ENCODE assay signal across 15 cellular contexts in the genomic region with DNA sequence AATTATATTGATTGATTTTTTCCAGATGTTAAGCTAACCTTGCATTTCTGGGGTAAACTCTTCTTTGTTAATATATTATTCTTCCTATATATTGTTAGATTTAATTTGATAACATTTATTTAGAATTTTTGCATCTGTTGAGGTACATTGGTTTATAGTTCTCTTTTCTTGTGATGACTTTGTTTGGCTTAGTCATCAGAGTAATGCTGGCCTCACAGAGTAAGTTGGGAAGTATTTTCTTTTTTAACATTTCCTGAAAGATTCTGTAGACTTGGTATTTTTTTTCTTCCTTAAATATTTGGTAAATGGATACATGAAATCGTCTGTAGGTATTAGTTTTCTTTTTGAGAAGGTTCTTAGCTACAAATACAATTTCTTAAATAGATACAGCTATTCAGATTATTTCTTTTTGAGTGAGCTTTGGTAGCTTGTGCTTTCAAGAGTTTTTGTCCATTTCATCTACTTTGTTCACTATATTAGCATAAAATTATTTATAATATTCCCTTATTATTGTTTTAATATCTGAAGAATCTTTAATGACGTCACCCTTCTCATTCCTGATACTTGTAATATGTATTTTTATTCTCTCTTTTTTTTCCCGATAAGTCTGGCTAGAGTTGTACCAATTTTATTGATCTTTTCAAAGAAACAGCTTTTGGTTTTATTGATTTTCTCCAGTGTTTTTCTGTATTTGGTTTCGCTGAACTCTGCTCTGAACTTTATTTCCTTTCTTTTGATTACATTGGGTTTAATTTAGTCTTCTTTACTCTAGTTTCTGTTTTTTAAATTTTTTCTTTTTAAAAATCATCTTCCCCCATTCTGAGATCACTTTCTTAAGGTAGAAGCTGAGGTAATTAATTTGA.
"Had no signal": no experiment of that assay in that cellular context is flagged by ENCODE, and none has a peak within 500 bp of the region (broad histone marks: within the 10 kb centered on the region; RNA-seq: fewer than 3 reads in every experiment).

No MANE protein-coding gene starts in this region.

- ATAC-seq: effector memory CD8-positive, alpha-beta T cell; foreskin keratinocyte; heart left ventricle; left ventricle myocardium superior had no signal

- H3K27me3 ChIP-seq: heart left ventricle had no signal

- H3K36me3 Mint-ChIP-seq: neural progenitor cell had no signal

- DNase-seq: activated B cell treated with CpG ODN at 0.5 μM for 24 hours; activated CD8-positive, alpha-beta memory T cell treated with anti-CD3 and anti-CD28 coated beads for 24 hours; activated naive CD4-positive, alpha-beta T cell treated with anti-CD3 and anti-CD28 coated beads for 36 hours; central memory CD4-positive, alpha-beta T cell; effector memory CD8-positive, alpha-beta T cell; foreskin keratinocyte; heart left ventricle; islet precursor cell; left ventricle myocardium superior had no signal

- H3K4me3 ChIP-seq: heart left ventricle, neural progenitor cell, smooth muscle cell had no signal

- H3K27ac ChIP-seq: foreskin keratinocyte, heart left ventricle, neural progenitor cell, parathyroid adenoma had no signal

- H3K27me3 Mint-ChIP-seq: activated B cell treated with CpG ODN at 0.5 μM for 24 hours; dendritic cell treated with granulocyte-macrophage colony-stimulating factor and Interleukin-4, amounts not matched to agents 40 ng/mL and 50 ng/mL, for 4 days had no signal

- H2AFZ ChIP-seq: neural progenitor cell, parathyroid adenoma had no signal

- H3K4me1 Mint-ChIP-seq: neural progenitor cell had no signal

- H3K4me3 Mint-ChIP-seq: activated B cell treated with CpG ODN at 0.5 μM for 24 hours; activated CD4-positive, alpha-beta T cell treated with anti-CD3 and anti-CD28 coated beads, Interleukin-2, amount 10 ng/mL, durations not matched to agents 24 days and 14 days; activated naive CD4-positive, alpha-beta T cell treated with anti-CD3 and anti-CD28 coated beads for 36 hours; dendritic cell treated with granulocyte-macrophage colony-stimulating factor and Interleukin-4, amounts not matched to agents 40 ng/mL and 50 ng/mL, for 4 days; effector memory CD8-positive, alpha-beta T cell; neural progenitor cell; T-helper 1 cell treated with Interleukin-12 subunit alpha and Interleukin-12 subunit beta and Interleukin-4 antibody, amounts not matched to agents 30 μg/mL and 1 μg/mL, for 36 hours had no signal

- H3K9me3 Mint-ChIP-seq: activated B cell treated with CpG ODN at 0.5 μM for 24 hours; activated CD4-positive, alpha-beta T cell treated with anti-CD3 and anti-CD28 coated beads, Interleukin-2, amount 10 ng/mL, durations not matched to agents 24 days and 14 days; activated naive CD4-positive, alpha-beta T cell treated with anti-CD3 and anti-CD28 coated beads for 36 hours; dendritic cell treated with granulocyte-macrophage colony-stimulating factor and Interleukin-4, amounts not matched to agents 40 ng/mL and 50 ng/mL, for 4 days; effector memory CD8-positive, alpha-beta T cell; neural progenitor cell; T-helper 1 cell treated with Interleukin-12 subunit alpha and Interleukin-12 subunit beta and Interleukin-4 antibody, amounts not matched to agents 30 μg/mL and 1 μg/mL, for 36 hours had no signal

- H3K4me2 ChIP-seq: neural progenitor cell, smooth muscle cell had no signal

- H3K9ac ChIP-seq: neural progenitor cell, parathyroid adenoma had no signal

- H3K9me3 ChIP-seq: heart left ventricle had no signal

- H3K27ac Mint-ChIP-seq: activated B cell treated with CpG ODN at 0.5 μM for 24 hours; activated CD4-positive, alpha-beta T cell treated with anti-CD3 and anti-CD28 coated beads, Interleukin-2, amount 10 ng/mL, durations not matched to agents 24 days and 14 days; activated naive CD4-positive, alpha-beta T cell treated with anti-CD3 and anti-CD28 coated beads for 36 hours; dendritic cell treated with granulocyte-macrophage colony-stimulating factor and Interleukin-4, amounts not matched to agents 40 ng/mL and 50 ng/mL, for 4 days; effector memory CD8-positive, alpha-beta T cell; neural progenitor cell; T-helper 1 cell treated with Interleukin-12 subunit alpha and Interleukin-12 subunit beta and Interleukin-4 antibody, amounts not matched to agents 30 μg/mL and 1 μg/mL, for 36 hours had no signal

- H3K36me3 ChIP-seq: heart left ventricle, neural progenitor cell had no signal

- H3K79me2 ChIP-seq: parathyroid adenoma had no signal

- H3K4me1 ChIP-seq: foreskin keratinocyte, neural progenitor cell, parathyroid adenoma had no signal
